18 cellular contexts compared by ENCODE assay signal in genomic region chr1:232872738-232873137, GRCh38.
A peak's percentile ranks its signal among the peaks of the same experiment; 100 is the strongest.
DNase-seq lines count a peak whose midpoint lies in the region; ATAC-seq, FAIRE-seq and TF ChIP-seq lines count a peak whose summit lies in the region.
"Had no signal": no experiment of that assay in that cellular context is flagged by ENCODE, and none has a peak within 500 bp of the region (broad histone marks: within the 10 kb centered on the region; RNA-seq: fewer than 3 reads in every experiment).

No MANE protein-coding gene starts in this region.

- no peak overlapping the region for H2AFZ ChIP-seq in hepatocyte
- H2AFZ ChIP-seq: GM23338 had no signal

- TF ChIP-seq CTCF in D721Med (IDR thresholded peaks at IDR 0.05; ENCODE audit: insufficient read depth, missing control alignments) (no peak), hepatocyte (IDR thresholded peaks at IDR 0.05; ENCODE audit: poor library complexity) (no peak), osteocyte (IDR thresholded peaks at IDR 0.05) (no peak), endodermal cell (conservative IDR thresholded peaks at IDR 0.05) (no peak)

- no peak overlapping the region for H3K4me3 Mint-ChIP-seq in osteocyte (ENCODE audit: unreplicated experiment)
- no peak overlapping the region for H3K4me3 Mint-ChIP-seq in endodermal cell
- H3K4me3 Mint-ChIP-seq: B cell; CD8-positive, alpha-beta T cell; GM23338 had no signal

- H3K4me1 ChIP-seq in hepatocyte (ENCODE audit: insufficient read depth) (no peaks in the 10 kb centered on the region), endodermal cell (ENCODE audit: control insufficient read depth, insufficient read depth, low read length) (no peaks in the 10 kb centered on the region)

- no peak overlapping the region for H3K9ac ChIP-seq in endodermal cell (ENCODE audit: extremely low read depth, low read length, poor library complexity, severe bottlenecking)

- peak; percentile 72 for ATAC-seq in SK-N-SH treated with all-trans-retinoic acid at 6 μM for 48 hours
- ATAC-seq: CD8-positive, alpha-beta T cell; GM12878; GM23338 had no signal

- H3K4me2 ChIP-seq in hepatocyte, result no peak overlapping the region
- H3K4me2 ChIP-seq: GM23338 had no signal

- no peaks in the 10 kb centered on the region for H3K27me3 ChIP-seq in hepatocyte
- no peaks in the 10 kb centered on the region for H3K27me3 ChIP-seq in endodermal cell (ENCODE audit: control insufficient read depth, insufficient read depth, low read length, poor library complexity, severe bottlenecking)

- 48% methylated on average over 4 of the region's 4 CpGs for WGBS in hepatocyte (ENCODE audit: low lambda C conversion rate, missing lambda C conversion rate)
- 80 to 90% methylated on average over 1 to 4 of the region's 4 CpGs for WGBS in endodermal cell (ENCODE audit: insufficient coverage in 1 of 2, insufficient read length in 1 of 2), 2 experiments

- H3K9me3 ChIP-seq in hepatocyte (ENCODE audit: low read depth), result no peaks in the 10 kb centered on the region
- no peaks in the 10 kb centered on the region for H3K9me3 ChIP-seq in endodermal cell (ENCODE audit: control insufficient read depth, low read length)

- H3K9me2 ChIP-seq in hepatocyte (replicated peaks; ENCODE audit: insufficient read depth), result no peaks in the 10 kb centered on the region

- H3K36me3 Mint-ChIP-seq in osteocyte (ENCODE audit: unreplicated experiment) (no peaks in the 10 kb centered on the region), endodermal cell (ENCODE audit: low read depth) (no peaks in the 10 kb centered on the region)
- H3K36me3 Mint-ChIP-seq: CD8-positive, alpha-beta T cell had no signal

- H3K27me3 Mint-ChIP-seq in osteocyte (ENCODE audit: unreplicated experiment) (peaks cover 7% of the 10 kb centered on the region), endodermal cell (ENCODE audit: insufficient read depth) (peaks cover 9% of the 10 kb centered on the region)

- no peak overlapping the region for H3K27ac ChIP-seq in hepatocyte
- H3K27ac ChIP-seq in endodermal cell (ENCODE audit: low read depth, low read length), result no peak overlapping the region
- H3K27ac ChIP-seq: C4-2B had no signal

- H3K4me3 ChIP-seq in hepatocyte (no peak overlapping the region), endodermal cell (ENCODE audit: low read length) (no peak overlapping the region)
- H3K4me3 ChIP-seq: GM12878, GM23338 had no signal

- DNase-seq in D721Med (ENCODE audit: insufficient read length, low spot score) (no peak), hepatocyte (ENCODE audit: low spot score) (peak; percentile 14), osteocyte (ENCODE audit: extremely low spot score, unreplicated experiment) (peak; percentile 13), endodermal cell (no peak), DMS153 treated with DMSO at 0.1 percent for 48 hours (lab: John Stamatoyannopoulos, UW; ENCODE audit: unreplicated experiment) (no peak), RCC 7860 (ENCODE audit: low spot score) (no peak)
- DNase-seq in activated CD8-positive, alpha-beta memory T cell treated with anti-CD3 and anti-CD28 coated beads, Interleukin-2, amount 50 U/mL, for 4 hours, result no peak
- DNase-seq: CD8-positive, alpha-beta T cell; COR-L47; H7; IMR-90 had no signal

- H3K4me1 Mint-ChIP-seq in osteocyte (ENCODE audit: unreplicated experiment), result peaks cover 32% of the 10 kb centered on the region
- no peaks in the 10 kb centered on the region for H3K4me1 Mint-ChIP-seq in endodermal cell
- H3K4me1 Mint-ChIP-seq: B cell, GM23338 had no signal

- no peaks in the 10 kb centered on the region for H4K20me1 ChIP-seq in hepatocyte (ENCODE audit: insufficient read depth, poor library complexity, severe bottlenecking)

- H3K9me3 Mint-ChIP-seq in osteocyte (ENCODE audit: unreplicated experiment), result no peaks in the 10 kb centered on the region
- H3K9me3 Mint-ChIP-seq in endodermal cell, result no peaks in the 10 kb centered on the region
- H3K9me3 Mint-ChIP-seq: CD8-positive, alpha-beta T cell; GM23338 had no signal

- FAIRE-seq in D721Med (lab: Jason Lieb, UNC), result peak; percentile 97
- FAIRE-seq in RCC 7860 (lab: Jason Lieb, UNC), result no peak
- FAIRE-seq: A204.1, GM12878, GM18507 had no signal

- no peaks in the 10 kb centered on the region for H3K79me2 ChIP-seq in hepatocyte

- H3K36me3 ChIP-seq in hepatocyte (replicated peaks; ENCODE audit: insufficient read depth, low read depth) (no peaks in the 10 kb centered on the region), endodermal cell (ENCODE audit: control insufficient read depth, insufficient read depth, low read length) (no peaks in the 10 kb centered on the region)

- no peak overlapping the region for H3K27ac Mint-ChIP-seq in osteocyte (ENCODE audit: unreplicated experiment)
- H3K27ac Mint-ChIP-seq in endodermal cell, result no peak overlapping the region
- H3K27ac Mint-ChIP-seq: B cell; CD8-positive, alpha-beta T cell; GM23338 had no signal

TF ChIP-seq in SK-N-SH treated with all-trans-retinoic acid at 6 μM for 48 hours, 23 proteins besides CTCF, POLR2A, EP300 and RAD21 (continues in another document):
- peak; percentile 87 for TF ChIP-seq TSHZ2 (CRISPR knock-in tag; IDR thresholded peaks at IDR 0.05)
- TF ChIP-seq OSR1 (CRISPR knock-in tag; IDR thresholded peaks at IDR 0.05), result no peak
- peak; percentile 74; the same call in 1 of the 2 replicates for TF ChIP-seq CSDC2 (CRISPR knock-in tag; IDR thresholded peaks at IDR 0.05)
- TF ChIP-seq ESRRG (CRISPR knock-in tag; IDR thresholded peaks at IDR 0.05), result 0 out of 2 replicates have a peak, but pooled peaks have one; percentile 34
- peak; percentile 60; the same call in 1 of the 2 replicates for TF ChIP-seq CREB5 (CRISPR knock-in tag; IDR thresholded peaks at IDR 0.05; ENCODE audit: low read depth)
- TF ChIP-seq ZNF8 (CRISPR knock-in tag; IDR thresholded peaks at IDR 0.05), result peak; percentile 45; the same call in 1 of the 2 replicates
- TF ChIP-seq TOX (CRISPR knock-in tag; IDR thresholded peaks at IDR 0.05; ENCODE audit: borderline replicate concordance), result no peak
- 0 out of 2 replicates have a peak, but pooled peaks have one; percentile 41 for TF ChIP-seq PATZ1 (CRISPR knock-in tag; IDR thresholded peaks at IDR 0.05; ENCODE audit: borderline replicate concordance)
- TF ChIP-seq CSRNP3 (CRISPR knock-in tag; IDR thresholded peaks at IDR 0.05), result no peak

Comparison
In these comparisons a context has a peak if more than half of its experiments do, and no peak if none do; other contexts are left out.
1. DNase-seq: peak in hepatocyte (single experiment) and osteocyte (single experiment); none in D721Med (single experiment), endodermal cell (single experiment), DMS153 treated with DMSO at 0.1 percent for 48 hours (single experiment), activated CD8-positive, alpha-beta memory T cell treated with anti-CD3 and anti-CD28 coated beads, Interleukin-2, amount 50 U/mL, for 4 hours (single experiment) and RCC 7860 (single experiment).